ENCODE assay signal across 8 cellular contexts in the genomic region with DNA sequence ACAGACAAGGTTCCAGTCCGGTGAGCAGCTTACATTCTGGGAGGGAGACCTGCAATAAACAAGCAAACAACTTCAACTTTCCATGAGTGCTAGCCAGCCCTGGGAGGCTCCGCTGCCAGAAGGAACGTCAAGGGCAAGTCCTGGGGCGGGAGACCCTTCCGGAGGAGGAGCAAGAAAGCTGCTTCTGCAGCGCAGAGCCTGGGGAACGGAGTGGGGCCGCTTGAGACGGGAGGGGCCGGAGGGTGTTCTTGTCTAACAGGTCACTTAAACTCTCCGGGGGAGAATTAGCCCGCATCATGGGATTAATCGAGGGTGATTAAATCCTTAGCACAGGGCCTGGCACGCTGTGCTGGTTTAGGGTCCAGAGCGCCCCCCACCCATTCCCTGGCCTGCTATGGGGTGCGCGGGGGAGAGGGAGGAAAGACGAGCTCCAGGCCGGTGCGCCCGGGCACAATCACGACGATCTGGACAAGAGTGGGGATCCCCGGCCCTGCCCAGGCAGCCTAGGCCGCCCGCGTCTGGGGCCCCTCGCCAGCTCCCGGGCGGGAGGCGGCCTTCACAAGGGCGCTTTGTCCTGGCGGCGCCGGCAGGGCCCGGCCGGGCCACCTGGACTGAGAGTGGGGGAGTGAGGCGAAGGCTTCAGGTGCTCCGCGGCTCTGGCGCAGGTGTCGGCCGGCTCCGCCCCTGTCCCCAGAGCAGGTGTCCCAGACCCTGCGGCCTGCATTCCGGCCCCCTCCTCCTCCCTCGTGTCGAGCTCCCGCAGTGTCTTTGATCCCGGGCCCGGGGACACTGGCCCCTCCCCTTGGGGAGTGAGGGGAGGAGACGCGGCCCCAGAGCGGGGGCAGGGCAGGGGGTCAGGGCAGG. TPM values are rescaled to one million over a fixed set of nuclear protein-coding genes. Genes with fewer than 3 reads are reported as not detected.
A peak's percentile ranks its signal among the peaks of the same experiment; 100 is the strongest.
DNase-seq lines count a peak whose midpoint lies in the region; ATAC-seq and TF ChIP-seq lines count a peak whose summit lies in the region.

No MANE protein-coding gene starts in this region.

- H3K9me3 Mint-ChIP-seq in activated CD8-positive, alpha-beta memory T cell treated with anti-CD3 and anti-CD28 coated beads, Interleukin-2, amount 10 ng/mL, durations not matched to agents 7 days and 5 days (ENCODE audit: low read depth), result no peaks in the 10 kb centered on the region

- TF ChIP-seq POLR2A in heart left ventricle (IDR thresholded peaks at IDR 0.05), result no peak

- 27 to 77% (median 44%) methylated on average over 15 to 54 of the region's 54 CpGs for WGBS in heart left ventricle, 4 donors

- peaks cover 19% of the 10 kb centered on the region for H3K4me1 Mint-ChIP-seq in activated CD8-positive, alpha-beta memory T cell treated with anti-CD3 and anti-CD28 coated beads, Interleukin-2, amount 10 ng/mL, durations not matched to agents 7 days and 5 days

- CTCF ChIA-PET in activated CD8-positive, alpha-beta memory T cell treated with anti-CD3 and anti-CD28 coated beads, Interleukin-2, amount 10 ng/mL, durations not matched to agents 7 days and 5 days (lab: Charles Lee), result no interaction called here

- H3K27me3 Mint-ChIP-seq in activated CD8-positive, alpha-beta memory T cell treated with anti-CD3 and anti-CD28 coated beads, Interleukin-2, amount 10 ng/mL, durations not matched to agents 7 days and 5 days, result peaks cover 19% of the 10 kb centered on the region

- H3K27ac ChIP-seq in RWPE2 (ENCODE audit: poor library complexity, severe bottlenecking) (peak overlapping the region; percentile 39), heart left ventricle (no peak overlapping the region)

- H3K9me3 ChIP-seq in RWPE2 (ENCODE audit: severe bottlenecking), result no peaks in the 10 kb centered on the region
- no peaks in the 10 kb centered on the region for H3K9me3 ChIP-seq in heart left ventricle

- ATAC-seq in activated CD8-positive, alpha-beta memory T cell treated with anti-CD3 and anti-CD28 coated beads, Interleukin-2, amount 10 ng/mL, durations not matched to agents 7 days and 5 days, result no peak
- ATAC-seq in RWPE2 (ENCODE audit: low read depth), result no peak; the same call in 2 of the 3 replicates
- no peak for ATAC-seq in heart left ventricle
- no peak for ATAC-seq in HG02852 (IDR thresholded peaks at IDR 0.05; ENCODE audit: unreplicated experiment)

- H3K4me3 Mint-ChIP-seq in activated CD8-positive, alpha-beta memory T cell treated with anti-CD3 and anti-CD28 coated beads, Interleukin-2, amount 10 ng/mL, durations not matched to agents 7 days and 5 days, result no peak overlapping the region

- H3K27me3 ChIP-seq in RWPE2 (ENCODE audit: insufficient read depth, poor library complexity, severe bottlenecking), result no peaks in the 10 kb centered on the region
- peaks cover 14 to 32% (median 17%) of the 10 kb centered on the region in 9 donors for H3K27me3 ChIP-seq in heart left ventricle

- TF ChIP-seq CTCF in RWPE2 (IDR thresholded peaks at IDR 0.05; ENCODE audit: poor library complexity, severe bottlenecking), result no peak
- TF ChIP-seq CTCF in heart left ventricle (IDR thresholded peaks at IDR 0.05), result no peak

- no peak overlapping the region for H3K27ac Mint-ChIP-seq in activated CD8-positive, alpha-beta memory T cell treated with anti-CD3 and anti-CD28 coated beads, Interleukin-2, amount 10 ng/mL, durations not matched to agents 7 days and 5 days

- DNase-seq in activated CD8-positive, alpha-beta memory T cell treated with anti-CD3 and anti-CD28 coated beads, Interleukin-2, amount 50 U/mL, for 4 hours, result peak; percentile 25
- no peak for DNase-seq in activated CD8-positive, alpha-beta memory T cell treated with anti-CD3 and anti-CD28 coated beads, Interleukin-2, amount 10 ng/mL, durations not matched to agents 7 days and 5 days
- DNase-seq in RWPE2 (ENCODE audit: low spot score) (peak; percentile 68), heart left ventricle (peak in 1 of 5 donors; percentile 62), retina (peak; percentile 66), EL (no peak)
- DNase-seq in activated CD4-positive, alpha-beta T cell treated with anti-CD3 and anti-CD28 coated beads, Interleukin-2, amount 50 U/mL, for 1 hour, result no peak

- H3K4me1 ChIP-seq in RWPE2 (ENCODE audit: insufficient read depth, poor library complexity, severe bottlenecking), result peaks cover 3% of the 10 kb centered on the region
- peaks cover 3 to 50% (median 26%) of the 10 kb centered on the region in 12 donors for H3K4me1 ChIP-seq in heart left ventricle

- H3K4me3 ChIP-seq in RWPE2 (ENCODE audit: severe bottlenecking), result peak overlapping the region; percentile 72
- peak overlapping the region in 10 of 12 donors; percentile 19 to 45 (median 30) for H3K4me3 ChIP-seq in heart left ventricle

- intact Hi-C loops in heart left ventricle (cut with DNase I), result loop anchor here in 1 of 10 donors (2.0 kb wide), 1 partner anchor 79 kb away; no protein-coding TSS in a partner anchor

- peaks cover 18% of the 10 kb centered on the region for H3K36me3 ChIP-seq in RWPE2 (ENCODE audit: low read depth)
- no peaks in the 10 kb centered on the region for H3K36me3 ChIP-seq in heart left ventricle

- no peaks in the 10 kb centered on the region for H3K36me3 Mint-ChIP-seq in activated CD8-positive, alpha-beta memory T cell treated with anti-CD3 and anti-CD28 coated beads, Interleukin-2, amount 10 ng/mL, durations not matched to agents 7 days and 5 days

RNA-seq across cellular contexts. Expression of gene LARGE2, which starts 0.7 kb away (rescaled TPM):
- total RNA-seq in activated CD8-positive, alpha-beta memory T cell treated with anti-CD3 and anti-CD28 coated beads, Interleukin-2, amount 10 ng/mL, durations not matched to agents 7 days and 5 days, result under 1 TPM; 0.54 to 0.64 TPM
- total RNA-seq in heart left ventricle, result under 1 TPM in 1 of 9 donors, not detected in 8; 0.88 TPM
- under 1 TPM in 1 of 2 donors, not detected in 1; 0.17 TPM for polyA plus RNA-seq in heart left ventricle

RNA-seq across cellular contexts. Expression of gene PEX16, which starts 4.1 kb away (rescaled TPM):
- 10 to 100 TPM; 45.9 to 53.9 TPM for total RNA-seq in activated CD8-positive, alpha-beta memory T cell treated with anti-CD3 and anti-CD28 coated beads, Interleukin-2, amount 10 ng/mL, durations not matched to agents 7 days and 5 days
- total RNA-seq in heart left ventricle, result 10 to 100 TPM; 10.4 to 20.0 (median 14.6) TPM
- polyA plus RNA-seq in heart left ventricle, result 10 to 100 TPM; 16.3 to 22.8 TPM

RNA-seq across cellular contexts. Expression of gene FREY1, which starts 14.7 kb away (rescaled TPM):
- 1 to 10 TPM in 1 of 2 experiments, under 1 TPM in 1; 0.93 to 1.5 TPM for total RNA-seq in activated CD8-positive, alpha-beta memory T cell treated with anti-CD3 and anti-CD28 coated beads, Interleukin-2, amount 10 ng/mL, durations not matched to agents 7 days and 5 days
- total RNA-seq in heart left ventricle, result under 1 TPM in 4 of 9 donors, not detected in 5; 0.37 to 1.00 (median 0.46) TPM
- polyA plus RNA-seq in heart left ventricle, result under 1 TPM; 0.40 to 0.46 TPM

RNA-seq across cellular contexts. Expression of gene MAPK8IP1, which starts 36.3 kb away (rescaled TPM):
- total RNA-seq in activated CD8-positive, alpha-beta memory T cell treated with anti-CD3 and anti-CD28 coated beads, Interleukin-2, amount 10 ng/mL, durations not matched to agents 7 days and 5 days, result under 1 TPM; 0.42 to 0.73 TPM
- 1 to 10 TPM; 5.0 to 8.0 (median 7.6) TPM for total RNA-seq in heart left ventricle
- polyA plus RNA-seq in heart left ventricle, result 1 to 10 TPM; 2.4 to 3.1 TPM

Comparison
In these comparisons a context has a peak if more than half of its experiments do, and no peak if none do; other contexts are left out.
1. DNase-seq: peak in activated CD8-positive, alpha-beta memory T cell treated with anti-CD3 and anti-CD28 coated beads, Interleukin-2, amount 50 U/mL, for 4 hours (single experiment), RWPE2 (single experiment) and retina (single experiment); none in activated CD8-positive, alpha-beta memory T cell treated with anti-CD3 and anti-CD28 coated beads, Interleukin-2, amount 10 ng/mL, durations not matched to agents 7 days and 5 days (single experiment), activated CD4-positive, alpha-beta T cell treated with anti-CD3 and anti-CD28 coated beads, Interleukin-2, amount 50 U/mL, for 1 hour (single experiment) and EL (single experiment).